Comparison of ENCODE assay signal across 20 cellular contexts in genomic region chr2:101811226-101812015, GRCh38.
DNase-seq lines count a peak whose midpoint lies in the region; ATAC-seq and TF ChIP-seq lines count a peak whose summit lies in the region.
"Had no signal": no experiment of that assay in that cellular context is flagged by ENCODE, and none has a peak within 500 bp of the region (broad histone marks: within the 10 kb centered on the region; RNA-seq: fewer than 3 reads in every experiment).

No MANE protein-coding gene starts in this region.

- H3K36me3 ChIP-seq in aorta (ENCODE audit: control insufficient read depth in 1 of 2, insufficient read depth in 2 of 2, low read length in 1 of 2) (no peaks in the 10 kb centered on the region), SJCRH30 (no peaks in the 10 kb centered on the region)
- H3K36me3 ChIP-seq: lower lobe of right lung, pancreas, sigmoid colon had no signal

- 91 to 94% methylated on average over 10 to 11 of the region's 11 CpGs for WGBS in aorta, 2 donors

- intact Hi-C loops in activated CD4-positive, alpha-beta T cell treated with anti-CD3 and anti-CD28 coated beads, Interleukin-2, amount 10 ng/mL, durations not matched to agents 24 days and 14 days (cut with micrococcal nuclease) = no loop called here
- intact Hi-C loops in aorta (cut with DNase I) = loop anchor here in 1 of 2 donors (10.0 kb wide), 1 partner anchor 47 kb away; no protein-coding TSS in a partner anchor

- H3K27me3 Mint-ChIP-seq in activated CD4-positive, alpha-beta T cell treated with anti-CD3 and anti-CD28 coated beads, Interleukin-2, amount 10 ng/mL, durations not matched to agents 24 days and 14 days = no peaks in the 10 kb centered on the region
- H3K27me3 Mint-ChIP-seq in endothelial cell (ENCODE audit: unreplicated experiment) = peaks cover 8% of the 10 kb centered on the region
- H3K27me3 Mint-ChIP-seq: stimulated activated naive CD8-positive, alpha-beta T cell treated with anti-CD3 and anti-CD28 coated beads, Interleukin-15, amount 100 ng/mL, for 72 hours had no signal

- H3K27me3 ChIP-seq in aorta (ENCODE audit: control insufficient read depth in 1 of 2, insufficient read depth in 2 of 2, low read length in 1 of 2) = no peaks in the 10 kb centered on the region
- no peaks in the 10 kb centered on the region for H3K27me3 ChIP-seq in SJCRH30
- H3K27me3 ChIP-seq: pancreas, sigmoid colon had no signal

- H3K27ac Mint-ChIP-seq in activated CD4-positive, alpha-beta T cell treated with anti-CD3 and anti-CD28 coated beads, Interleukin-2, amount 10 ng/mL, durations not matched to agents 24 days and 14 days = peak overlapping the region; percentile 2
- H3K27ac Mint-ChIP-seq in endothelial cell (ENCODE audit: unreplicated experiment) = peak overlapping the region; percentile 40

- H3K36me3 Mint-ChIP-seq in activated CD4-positive, alpha-beta T cell treated with anti-CD3 and anti-CD28 coated beads, Interleukin-2, amount 10 ng/mL, durations not matched to agents 24 days and 14 days (ENCODE audit: low read depth) = peaks cover 18% of the 10 kb centered on the region
- peaks cover 5% of the 10 kb centered on the region for H3K36me3 Mint-ChIP-seq in endothelial cell (ENCODE audit: low read depth, unreplicated experiment)

- H3K4me3 ChIP-seq in aorta (ENCODE audit: low read length in 2 of 2) (no peak overlapping the region), SJCRH30 (no peak overlapping the region)
- H3K4me3 ChIP-seq: lower lobe of right lung, pancreas, sigmoid colon had no signal

- no peak for DNase-seq in activated CD4-positive, alpha-beta T cell treated with anti-CD3 and anti-CD28 coated beads, Interleukin-2, amount 10 ng/mL, durations not matched to agents 24 days and 14 days
- no peak for DNase-seq in activated CD4-positive, alpha-beta T cell treated with anti-CD3 and anti-CD28 coated beads for 48 hours
- DNase-seq in NCI-H69 (lab: John Stamatoyannopoulos, UW) (peak; percentile 83), endothelial cell (ENCODE audit: low spot score) (no peak), substantia nigra (lab: John Stamatoyannopoulos, UW) (no peak), aorta (no peak), SJCRH30 (no peak)
- DNase-seq: 8988T; activated effector memory CD4-positive, alpha-beta T cell treated with anti-CD3 and anti-CD28 coated beads, Interleukin-2, amount 50 U/mL, for 16 hours; amygdala; islet precursor cell; lower lobe of right lung; NCI-H146; NCI-H345; NK-92 treated with Interleukin-12 subunit alpha and Interleukin-12 subunit beta, amount 100 ng/mL, for 24 hours; pancreas; sigmoid colon; stimulated activated CD4-positive, alpha-beta T cell treated with anti-CD3 and anti-CD28 coated beads, Interleukin-1b, Interleukin-23, amount 100 ng/mL, for 48 hours; stimulated activated naive CD8-positive, alpha-beta T cell treated with anti-CD3 and anti-CD28 coated beads, Interleukin-15, amount 100 ng/mL, for 72 hours had no signal

- ATAC-seq in GM19351 (IDR thresholded peaks at IDR 0.05; ENCODE audit: unreplicated experiment) = no peak
- ATAC-seq in aorta (ENCODE audit: low FRiP score) = no peak
- ATAC-seq: lower lobe of right lung; pancreas; stimulated activated naive CD8-positive, alpha-beta T cell treated with anti-CD3 and anti-CD28 coated beads, Interleukin-15, amount 100 ng/mL, for 72 hours had no signal

- H3K9me3 ChIP-seq in aorta (ENCODE audit: control insufficient read depth, low read length) (no peaks in the 10 kb centered on the region), SJCRH30 (replicated peaks) (no peaks in the 10 kb centered on the region)
- H3K9me3 ChIP-seq: lower lobe of right lung, pancreas, sigmoid colon had no signal

- H3K27ac ChIP-seq in substantia nigra (ENCODE audit: low read depth, low read length, poor library complexity, severe bottlenecking) (peak overlapping the region; percentile 79), aorta (ENCODE audit: low read depth in 1 of 2, low read length in 2 of 2) (no peak overlapping the region), SJCRH30 (no peak overlapping the region)
- H3K27ac ChIP-seq: lower lobe of right lung, pancreas, sigmoid colon had no signal

- H3K9me3 Mint-ChIP-seq in activated CD4-positive, alpha-beta T cell treated with anti-CD3 and anti-CD28 coated beads, Interleukin-2, amount 10 ng/mL, durations not matched to agents 24 days and 14 days = peaks cover 3% of the 10 kb centered on the region
- H3K9me3 Mint-ChIP-seq in endothelial cell (ENCODE audit: unreplicated experiment) = no peaks in the 10 kb centered on the region

- H3K4me1 ChIP-seq in aorta (ENCODE audit: control insufficient read depth in 1 of 2, insufficient read depth in 2 of 2, low read length in 2 of 2) (peaks cover 0 to 3% of the 10 kb centered on the region in 2 donors), SJCRH30 (peaks cover 42% of the 10 kb centered on the region)

- no peak for TF ChIP-seq CTCF in endothelial cell (IDR thresholded peaks at IDR 0.05; ENCODE audit: unreplicated experiment)

- H3K4me1 Mint-ChIP-seq in activated CD4-positive, alpha-beta T cell treated with anti-CD3 and anti-CD28 coated beads, Interleukin-2, amount 10 ng/mL, durations not matched to agents 24 days and 14 days = peaks cover 28% of the 10 kb centered on the region
- H3K4me1 Mint-ChIP-seq in endothelial cell (ENCODE audit: unreplicated experiment) = peaks cover 43% of the 10 kb centered on the region

- H3K4me3 Mint-ChIP-seq in activated CD4-positive, alpha-beta T cell treated with anti-CD3 and anti-CD28 coated beads, Interleukin-2, amount 10 ng/mL, durations not matched to agents 24 days and 14 days = no peak overlapping the region
- peak overlapping the region; percentile 15 for H3K4me3 Mint-ChIP-seq in endothelial cell (ENCODE audit: unreplicated experiment)
- H3K4me3 Mint-ChIP-seq: stimulated activated naive CD8-positive, alpha-beta T cell treated with anti-CD3 and anti-CD28 coated beads, Interleukin-15, amount 100 ng/mL, for 72 hours had no signal
